Comparison of ENCODE assay signal across 1 cellular context in genomic region chr6:80132942-80133517, GRCh38.
TF ChIP-seq lines count a peak whose summit lies in the region.

No MANE protein-coding gene starts in this region.

TF ChIP-seq in SK-N-SH treated with all-trans-retinoic acid at 6 μM for 48 hours, 23 proteins besides CTCF, POLR2A, EP300 and RAD21 (continued from another document):
- TF ChIP-seq ZNF565 (CRISPR knock-in tag; conservative IDR thresholded peaks at IDR 0.05; ENCODE audit: low read depth) (no peak), CSDC2 (CRISPR knock-in tag; IDR thresholded peaks at IDR 0.05) (no peak), ISL1 (CRISPR knock-in tag; IDR thresholded peaks at IDR 0.05) (no peak), TCF4 (CRISPR knock-in tag; IDR thresholded peaks at IDR 0.05; ENCODE audit: borderline replicate concordance) (no peak), ARNTL (CRISPR knock-in tag; IDR thresholded peaks at IDR 0.05; ENCODE audit: borderline replicate concordance, low read depth) (no peak), PATZ1 (CRISPR knock-in tag; IDR thresholded peaks at IDR 0.05; ENCODE audit: borderline replicate concordance) (no peak), ESRRG (CRISPR knock-in tag; IDR thresholded peaks at IDR 0.05) (no peak), PPARA (CRISPR knock-in tag; IDR thresholded peaks at IDR 0.05; ENCODE audit: borderline replicate concordance) (no peak), ZFP3 (CRISPR knock-in tag; IDR thresholded peaks at IDR 0.05) (no peak), CSRNP3 (CRISPR knock-in tag; IDR thresholded peaks at IDR 0.05) (no peak), SNAI2 (CRISPR knock-in tag; IDR thresholded peaks at IDR 0.05) (no peak)
